Comparison of ENCODE assay signal across 8 cellular contexts in genomic region chr12:104286538-104287482, GRCh38. TPM values are rescaled to one million over a fixed set of nuclear protein-coding genes. Genes with fewer than 3 reads are reported as not detected.
A peak's percentile ranks its signal among the peaks of the same experiment; 100 is the strongest.
DNase-seq lines count a peak whose midpoint lies in the region; ATAC-seq and TF ChIP-seq lines count a peak whose summit lies in the region.

No MANE protein-coding gene starts in this region.

- H3K9me3 ChIP-seq in smooth muscle cell (replicated peaks; ENCODE audit: low read depth) = no peaks in the 10 kb centered on the region

- peaks cover 6% of the 10 kb centered on the region for H3K36me3 Mint-ChIP-seq in WTC11
- peaks cover 0 to under 1% (median 0%) of the 10 kb centered on the region in 3 donors for H3K36me3 Mint-ChIP-seq in immature natural killer cell

- H3K36me3 ChIP-seq in smooth muscle cell (ENCODE audit: low read depth) = no peaks in the 10 kb centered on the region

- peaks cover 4% of the 10 kb centered on the region; the same call in 1 of the 2 replicates for H3K9me3 Mint-ChIP-seq in WTC11
- H3K9me3 Mint-ChIP-seq in immature natural killer cell = no peaks in the 10 kb centered on the region

- POLR2A ChIA-PET in WTC11 (lab: Charles Lee) = interaction anchor here (0.6 to 3.8 kb wide), 9 partner anchors 8 to 149 kb away, joined by 3 to 34 read pairs (median 3); partner anchors contain the start of genes EID3 and NFYB

- peaks cover 34% of the 10 kb centered on the region for H4K20me1 ChIP-seq in smooth muscle cell (ENCODE audit: low read depth)

- peak overlapping the region; percentile 73 for H2AFZ ChIP-seq in smooth muscle cell (ENCODE audit: low read depth)

- H3K27me3 Mint-ChIP-seq in WTC11 (ENCODE audit: low read depth) = no peaks in the 10 kb centered on the region; the same call in 1 of the 2 replicates
- peaks cover 6 to 12% (median 9%) of the 10 kb centered on the region in 3 donors for H3K27me3 Mint-ChIP-seq in immature natural killer cell (ENCODE audit: low read depth in 3 of 3)

- TF ChIP-seq CTCF in WTC11 (IDR thresholded peaks at IDR 0.05) (no peak), cardiac fibroblast (IDR thresholded peaks at IDR 0.05; ENCODE audit: low read depth, low read length) (no peak), smooth muscle cell (IDR thresholded peaks at IDR 0.05; ENCODE audit: borderline replicate concordance, insufficient read depth, poor library complexity, severe bottlenecking) (no peak)

- peaks cover 24% of the 10 kb centered on the region for H3K4me1 ChIP-seq in smooth muscle cell (ENCODE audit: low read depth)

- H3K4me3 Mint-ChIP-seq in WTC11 (peak overlapping the region; percentile 99), immature natural killer cell (peak overlapping the region; percentile 90 to 98 (median 96))

- H3K9ac ChIP-seq in smooth muscle cell (ENCODE audit: low read depth) = peak overlapping the region; percentile 91

- H3K79me2 ChIP-seq in smooth muscle cell (ENCODE audit: low read depth) = peaks cover 42% of the 10 kb centered on the region

- peak overlapping the region; percentile 98 for H3K27ac ChIP-seq in smooth muscle cell (ENCODE audit: low read depth)

- DNase-seq in AG08395 (ENCODE audit: low spot score) = peak; percentile 89
- peak; percentile 92 for DNase-seq in NCI-H2196 treated with DMSO at 0.1 percent for 48 hours (lab: John Stamatoyannopoulos, UW; ENCODE audit: unreplicated experiment)
- DNase-seq in WTC11 (ENCODE audit: low spot score) = peak; percentile 91
- DNase-seq in cardiac fibroblast (ENCODE audit: low read depth in 2 of 2) = peak; percentile 97 to 99
- peak; percentile 86 to 89 (median 88) for DNase-seq in immature natural killer cell
- DNase-seq in smooth muscle cell (lab: John Stamatoyannopoulos, UW; ENCODE audit: unreplicated experiment) = peak; percentile 69

- 2% methylated on average over 40 of the region's 40 CpGs for WGBS in smooth muscle cell (ENCODE audit: low lambda C conversion rate)

- no peaks in the 10 kb centered on the region for H3K27me3 ChIP-seq in smooth muscle cell (ENCODE audit: low read depth)

- CTCF ChIA-PET in WTC11 (lab: Charles Lee) = interaction anchor here (0.9 to 1.7 kb wide), 5 partner anchors 17 to 149 kb away, joined by 3 to 7 read pairs (median 4); partner anchors contain the start of genes EID3, NFYB and TXNRD1

- H3F3A ChIP-seq in smooth muscle cell (ENCODE audit: low read depth) = peaks cover 9% of the 10 kb centered on the region

- H3K4me1 Mint-ChIP-seq in WTC11 = peaks cover 29% of the 10 kb centered on the region
- peaks cover 40 to 44% of the 10 kb centered on the region in 2 donors for H3K4me1 Mint-ChIP-seq in immature natural killer cell

- peak; percentile 91 for ATAC-seq in GM18907 (IDR thresholded peaks at IDR 0.05; ENCODE audit: unreplicated experiment)
- ATAC-seq in HG03139 (IDR thresholded peaks at IDR 0.05; ENCODE audit: unreplicated experiment) = peak; percentile 84
- peak; percentile 92 for ATAC-seq in WTC11

- peak overlapping the region; percentile 84 for H3K4me2 ChIP-seq in smooth muscle cell

- H3K4me3 ChIP-seq in cardiac fibroblast (replicated peaks in 1 of 2; ENCODE audit: low read depth in 2 of 2, low read length in 2 of 2) (peak overlapping the region; percentile 84 to 90), smooth muscle cell (peak overlapping the region; percentile 78)

- H3K27ac Mint-ChIP-seq in WTC11 (peak overlapping the region; percentile 99), immature natural killer cell (peak overlapping the region; percentile 94 to 99 (median 96))

TF ChIP-seq in WTC11, 78 proteins besides CTCF, POLR2A, EP300 and RAD21 (continues in another document):
- TF ChIP-seq ETV6 (CRISPR knock-in tag; IDR thresholded peaks at IDR 0.05) = peak; percentile 86
- peak; percentile 34; the same call in 1 of the 2 replicates for TF ChIP-seq GABPB1 (CRISPR knock-in tag; IDR thresholded peaks at IDR 0.05)
- peak; percentile 61; the same call in 1 of the 2 replicates for TF ChIP-seq MAX (CRISPR knock-in tag; IDR thresholded peaks at IDR 0.05)
- TF ChIP-seq ELF4 (CRISPR knock-in tag; IDR thresholded peaks at IDR 0.05; ENCODE audit: low read depth) = no peak
- no peak for TF ChIP-seq SMAD4 (CRISPR knock-in tag; IDR thresholded peaks at IDR 0.05)
- TF ChIP-seq SP1 (CRISPR knock-in tag; conservative IDR thresholded peaks at IDR 0.05) = peak; percentile 53; the same call in 1 of the 2 replicates
- no peak for TF ChIP-seq ZNF317 (CRISPR knock-in tag; IDR thresholded peaks at IDR 0.05; ENCODE audit: borderline replicate concordance, low read depth)
- peak; percentile 21; the same call in 1 of the 2 replicates for TF ChIP-seq NFYB (CRISPR knock-in tag; conservative IDR thresholded peaks at IDR 0.05; ENCODE audit: low read depth)
- no peak; the same call in 1 of the 2 replicates for TF ChIP-seq USF1 (CRISPR knock-in tag; IDR thresholded peaks at IDR 0.05)
- no peak for TF ChIP-seq ZNF425 (CRISPR knock-in tag; conservative IDR thresholded peaks at IDR 0.05)
- TF ChIP-seq ATF6 (CRISPR knock-in tag; IDR thresholded peaks at IDR 0.05) = no peak
- TF ChIP-seq ESRRA (CRISPR knock-in tag; IDR thresholded peaks at IDR 0.05; ENCODE audit: borderline replicate concordance) = no peak
- TF ChIP-seq IRF2 (CRISPR knock-in tag; IDR thresholded peaks at IDR 0.05; ENCODE audit: borderline replicate concordance, low read depth) = no peak
- TF ChIP-seq NFE2L1 (CRISPR knock-in tag; IDR thresholded peaks at IDR 0.05) = peak; percentile 94
- TF ChIP-seq MYBL2 (CRISPR knock-in tag; IDR thresholded peaks at IDR 0.05) = no peak
- TF ChIP-seq ZNF671 (CRISPR knock-in tag; IDR thresholded peaks at IDR 0.05) = no peak

RNA-seq across cellular contexts. Expression of gene EID3, which starts 16.7 kb away (rescaled TPM):
- total RNA-seq in WTC11 (2021) (2.0 to 3.2 TPM (median 2.5 TPM) in 3 replicates), smooth muscle cell (2.5 and 4.0 TPM in 2 replicates)
- polyA plus RNA-seq in immature natural killer cell (10 to 100 TPM in 1 of 3 donors, 1 to 10 TPM in 2; 5.4 to 15.7 (median 9.5) TPM), smooth muscle cell (1.1 and 1.5 TPM in 2 replicates)

Comparison
In these comparisons a context has a peak if more than half of its experiments do, and no peak if none do; other contexts are left out.
1. Peak in every context shown above with its lines: DNase-seq, ATAC-seq, H3K4me3 ChIP-seq and H3K27ac ChIP-seq.